1 cellular context compared by ENCODE assay signal in the genomic region with DNA sequence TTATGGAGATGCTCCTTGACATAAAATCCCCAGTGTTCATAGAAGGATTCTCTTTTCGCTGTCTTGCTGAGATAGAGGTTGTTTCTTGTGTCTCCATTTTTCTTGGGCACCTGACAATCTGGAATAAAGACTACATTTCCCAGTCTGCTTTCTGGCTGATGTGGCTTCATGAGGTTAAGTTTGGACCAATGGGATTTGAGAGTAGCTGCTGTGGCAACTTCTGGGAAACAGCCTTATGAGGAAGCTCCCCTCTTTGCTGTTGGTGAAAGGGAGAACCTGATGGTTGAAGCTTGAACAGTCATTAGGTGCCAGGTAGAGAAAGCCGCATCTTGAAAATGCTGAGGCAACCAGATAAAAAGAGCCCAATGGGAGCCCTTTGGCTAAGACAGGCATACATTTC.
A peak's percentile ranks its signal among the peaks of the same experiment; 100 is the strongest.
TF ChIP-seq lines count a peak whose summit lies in the region.

No MANE protein-coding gene starts in this region.

TF ChIP-seq in H1, 55 proteins besides CTCF, POLR2A, EP300 and RAD21 (continued from another document):
- TF ChIP-seq BACH1 (IDR thresholded peaks at IDR 0.05; ENCODE audit: low read length) (no peak), SIX5 (IDR thresholded peaks at IDR 0.05; ENCODE audit: low read depth, low read length) (peak; percentile 64), CHD7 (IDR thresholded peaks at IDR 0.05; ENCODE audit: insufficient replicate concordance, low read length) (no peak), RFX5 (IDR thresholded peaks at IDR 0.05; ENCODE audit: borderline replicate concordance, low read depth, low read length) (0 out of 2 replicates have a peak, but pooled peaks have one; percentile 63), YY1 (IDR thresholded peaks at IDR 0.05; ENCODE audit: low read depth, low read length) (peak; percentile 69; the same call in 1 of the 2 replicates)
- TF ChIP-seq, protein P1, sequence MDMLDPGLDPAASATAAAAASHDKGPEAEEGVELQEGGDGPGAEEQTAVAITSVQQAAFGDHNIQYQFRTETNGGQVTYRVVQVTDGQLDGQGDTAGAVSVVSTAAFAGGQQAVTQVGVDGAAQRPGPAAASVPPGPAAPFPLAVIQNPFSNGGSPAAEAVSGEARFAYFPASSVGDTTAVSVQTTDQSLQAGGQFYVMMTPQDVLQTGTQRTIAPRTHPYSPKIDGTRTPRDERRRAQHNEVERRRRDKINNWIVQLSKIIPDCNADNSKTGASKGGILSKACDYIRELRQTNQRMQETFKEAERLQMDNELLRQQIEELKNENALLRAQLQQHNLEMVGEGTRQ (IDR thresholded peaks at IDR 0.05; ENCODE audit: low read length) = peak; percentile 26; the same call in 1 of the 2 replicates
